In the genomic region with DNA sequence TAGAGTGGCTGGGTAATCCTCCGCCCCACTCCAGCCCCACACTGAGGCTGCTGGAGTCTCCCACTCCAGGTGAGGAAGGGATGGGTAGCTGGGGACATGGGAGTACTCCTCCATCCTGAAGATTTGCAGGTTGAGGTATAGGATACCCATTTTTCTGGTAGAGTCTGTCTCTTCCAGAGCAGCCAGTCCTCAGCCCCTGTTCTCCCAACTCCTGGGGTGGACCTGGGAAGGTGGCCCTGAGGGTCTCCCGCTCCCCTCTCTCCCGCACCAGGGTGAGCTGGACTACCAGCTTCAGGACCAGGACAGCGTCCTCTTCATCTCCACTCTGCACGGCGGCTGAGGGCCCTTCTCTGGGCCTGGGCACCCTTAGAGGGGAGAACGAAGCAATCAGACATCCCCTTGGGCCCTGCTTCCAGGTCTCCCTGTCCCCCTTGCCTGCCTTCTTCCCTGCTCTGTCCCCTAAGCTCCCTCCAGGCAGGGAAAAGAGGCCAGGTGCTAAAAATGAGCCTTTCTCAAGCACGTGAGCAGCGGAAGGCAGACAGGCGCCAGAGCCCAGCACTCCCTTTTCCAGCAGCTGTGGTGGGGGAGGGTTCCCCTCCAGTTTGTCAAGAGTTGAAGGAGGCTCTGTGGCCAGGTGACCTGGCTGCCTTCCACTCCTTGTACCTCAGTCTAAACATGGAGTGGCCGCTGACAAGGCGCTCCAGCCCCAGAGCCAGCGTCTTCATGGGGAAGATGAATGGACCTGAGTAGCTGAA, we compare ENCODE assay signal across 1 cellular context.
TF ChIP-seq lines count a peak whose summit lies in the region.

No MANE protein-coding gene starts in this region.

TF ChIP-seq in endothelial cell of umbilical vein, 7 proteins besides CTCF, POLR2A, EP300 and RAD21:
- no peak for TF ChIP-seq EZH2 (IDR thresholded peaks at IDR 0.05; ENCODE audit: borderline replicate concordance, low read depth, low read length, severe bottlenecking)
- no peak for TF ChIP-seq MAX (IDR thresholded peaks at IDR 0.05; ENCODE audit: insufficient read depth, insufficient read length)
- no peak for TF ChIP-seq GATA2 (IDR thresholded peaks at IDR 0.05; ENCODE audit: insufficient read depth, insufficient read length, low read depth, low read length)
- TF ChIP-seq MYC (IDR thresholded peaks at IDR 0.05; ENCODE audit: low read depth, low read length) = no peak
- no peak for TF ChIP-seq FOS (IDR thresholded peaks at IDR 0.05; ENCODE audit: borderline replicate concordance, insufficient read depth, low read length)
- no peak for TF ChIP-seq JUN (IDR thresholded peaks at IDR 0.05; ENCODE audit: borderline replicate concordance, insufficient read depth, insufficient read length, low read depth)
- TF ChIP-seq POLR2AphosphoS5 (IDR thresholded peaks at IDR 0.05; ENCODE audit: insufficient read depth, low read depth, low read length) = no peak
TF ChIP-seq in endothelial cell of umbilical vein: peak in this region for 0.
